ENCODE assay signal across 18 cellular contexts in genomic region chr7:25495905-25496304, GRCh38.
DNase-seq lines count a peak whose midpoint lies in the region; ATAC-seq and TF ChIP-seq lines count a peak whose summit lies in the region.
"Had no signal": no experiment of that assay in that cellular context is flagged by ENCODE, and none has a peak within 500 bp of the region (broad histone marks: within the 10 kb centered on the region; RNA-seq: fewer than 3 reads in every experiment).

No MANE protein-coding gene starts in this region.

- H2AFZ ChIP-seq in Karpas-422 (ENCODE audit: low read length) = no peak overlapping the region

- H3K4me1 Mint-ChIP-seq in naive B cell = peaks cover 9 to 10% (median 10%) of the 10 kb centered on the region in 3 donors
- H3K4me1 Mint-ChIP-seq in stimulated activated naive B cell treated with anti-CD40 and anti-IgM and Interleukin-4, amounts not matched to agents 10 μg/mL and 1 μg/mL and 100 μg/mL, for 72 hours = peaks cover 8 to 9% of the 10 kb centered on the region in 2 donors

- H3K9me3 Mint-ChIP-seq in naive B cell = no peaks in the 10 kb centered on the region
- H3K9me3 Mint-ChIP-seq in stimulated activated naive B cell treated with anti-CD40 and anti-IgM and Interleukin-4, amounts not matched to agents 10 μg/mL and 1 μg/mL and 100 μg/mL, for 72 hours = no peaks in the 10 kb centered on the region
- H3K9me3 Mint-ChIP-seq: activated CD4-positive, alpha-beta memory T cell treated with anti-CD3 and anti-CD28 coated beads, Interleukin-2, amount 10 ng/mL, durations not matched to agents 7 days and 5 days; activated naive CD8-positive, alpha-beta T cell treated with anti-CD3 and anti-CD28 coated beads, Interleukin-2, amount 50 U/mL, for 24 hours; CD8-positive, alpha-beta memory T cell had no signal

- no peaks in the 10 kb centered on the region for H4K20me1 ChIP-seq in Karpas-422 (ENCODE audit: insufficient read depth, low read depth, low read length)

- no peaks in the 10 kb centered on the region for H3K36me3 ChIP-seq in Karpas-422 (ENCODE audit: insufficient read depth, low read length)
- no peaks in the 10 kb centered on the region for H3K36me3 ChIP-seq in esophagus squamous epithelium
- no peaks in the 10 kb centered on the region for H3K36me3 ChIP-seq in tibial artery
- H3K36me3 ChIP-seq: colonic mucosa, lower lobe of right lung had no signal

- H3K36me3 Mint-ChIP-seq in naive B cell = no peaks in the 10 kb centered on the region
- no peaks in the 10 kb centered on the region for H3K36me3 Mint-ChIP-seq in stimulated activated naive B cell treated with anti-CD40 and anti-IgM and Interleukin-4, amounts not matched to agents 10 μg/mL and 1 μg/mL and 100 μg/mL, for 72 hours
- H3K36me3 Mint-ChIP-seq: CD8-positive, alpha-beta memory T cell had no signal

- DNase-seq in Karpas-422 (no peak), esophagus squamous epithelium (lab: John Stamatoyannopoulos, UW) (no peak), naive B cell (no peak), tibial artery (no peak)
- DNase-seq in effector CD8-positive, alpha-beta T cell (lab: John Stamatoyannopoulos, UW) = no peak
- DNase-seq in stimulated activated naive B cell treated with anti-CD40 and anti-IgM and Interleukin-4, amounts not matched to agents 10 μg/mL and 1 μg/mL and 100 μg/mL, for 72 hours = no peak
- DNase-seq: activated CD4-positive, CD25-positive, alpha-beta regulatory T cell; activated effector memory CD4-positive, alpha-beta T cell treated with Interleukin-2 at 50 U/mL for 16 hours; activated naive CD8-positive, alpha-beta T cell treated with anti-CD3 and anti-CD28 coated beads, Interleukin-2, amount 50 U/mL, for 24 hours; colonic mucosa; DMS53; H7; lower lobe of right lung; NCI-H526 treated with DMSO at 0.1 percent for 48 hours had no signal

- H3K27ac ChIP-seq in Karpas-422 (ENCODE audit: low read length) = no peak overlapping the region
- H3K27ac ChIP-seq in esophagus squamous epithelium = peak overlapping the region in 3 of 4 donors; percentile 25 to 59 (median 36)
- H3K27ac ChIP-seq in tibial artery = peak overlapping the region; percentile 62 to 65
- H3K27ac ChIP-seq: SK-N-MC had no signal

- H3K4me3 Mint-ChIP-seq in naive B cell = peak overlapping the region in 6 of 8 donors; percentile 80 to 98 (median 88)
- no peak overlapping the region for H3K4me3 Mint-ChIP-seq in stimulated activated naive B cell treated with anti-CD40 and anti-IgM and Interleukin-4, amounts not matched to agents 10 μg/mL and 1 μg/mL and 100 μg/mL, for 72 hours

- H3K27me3 ChIP-seq in Karpas-422 (ENCODE audit: low read length) = no peaks in the 10 kb centered on the region
- H3K27me3 ChIP-seq in esophagus squamous epithelium = no peaks in the 10 kb centered on the region
- no peaks in the 10 kb centered on the region for H3K27me3 ChIP-seq in tibial artery
- H3K27me3 ChIP-seq: colonic mucosa had no signal

- H3K4me1 ChIP-seq in Karpas-422 (ENCODE audit: low read length) (peaks cover 10% of the 10 kb centered on the region), esophagus squamous epithelium (peaks cover 0 to 23% (median 0%) of the 10 kb centered on the region in 3 donors), tibial artery (peaks cover 0 to 22% (median 10%) of the 10 kb centered on the region in 4 donors)
- H3K4me1 ChIP-seq: colonic mucosa had no signal

- intact Hi-C loops in esophagus squamous epithelium (cut with DNase I) (loop anchor here (10.0 kb wide), 1 partner anchor 61 kb away; no protein-coding TSS in a partner anchor), tibial artery (cut with DNase I; ENCODE audit: low total_unique reads) (no loop called here)

- H3K27me3 Mint-ChIP-seq in naive B cell = no peaks in the 10 kb centered on the region
- no peaks in the 10 kb centered on the region for H3K27me3 Mint-ChIP-seq in stimulated activated naive B cell treated with anti-CD40 and anti-IgM and Interleukin-4, amounts not matched to agents 10 μg/mL and 1 μg/mL and 100 μg/mL, for 72 hours
- H3K27me3 Mint-ChIP-seq: activated naive CD8-positive, alpha-beta T cell treated with anti-CD3 and anti-CD28 coated beads, Interleukin-2, amount 50 U/mL, for 24 hours; CD8-positive, alpha-beta memory T cell had no signal

- H3K4me3 ChIP-seq in Karpas-422 (ENCODE audit: low read length) = no peak overlapping the region
- no peak overlapping the region for H3K4me3 ChIP-seq in esophagus squamous epithelium
- no peak overlapping the region for H3K4me3 ChIP-seq in tibial artery
- H3K4me3 ChIP-seq: colonic mucosa, SK-N-MC had no signal

- no peaks in the 10 kb centered on the region for H3K79me2 ChIP-seq in Karpas-422 (ENCODE audit: low read length)

- ATAC-seq in naive B cell (ENCODE audit: low read depth in 2 of 2) = no peak
- ATAC-seq in GM21526 (IDR thresholded peaks at IDR 0.05; ENCODE audit: low FRiP score, unreplicated experiment) = no peak
- no peak for ATAC-seq in stimulated activated naive B cell treated with anti-CD40 and anti-IgM and Interleukin-4, amounts not matched to agents 10 μg/mL and 1 μg/mL and 100 μg/mL, for 72 hours (replicated peaks)

- H3K9ac ChIP-seq in Karpas-422 (ENCODE audit: low read length) = no peak overlapping the region

- WGBS in esophagus squamous epithelium, 2 donors = 31 to 42% methylated on average over 1 of the region's 1 CpG

- TF ChIP-seq CTCF in esophagus squamous epithelium (IDR thresholded peaks at IDR 0.05) (no peak), tibial artery (IDR thresholded peaks at IDR 0.05) (no peak)

- peak overlapping the region in 3 of 6 donors; percentile 17 to 97 (median 86) for H3K27ac Mint-ChIP-seq in naive B cell
- no peak overlapping the region for H3K27ac Mint-ChIP-seq in stimulated activated naive B cell treated with anti-CD40 and anti-IgM and Interleukin-4, amounts not matched to agents 10 μg/mL and 1 μg/mL and 100 μg/mL, for 72 hours

- H3K9me2 ChIP-seq in Karpas-422 (replicated peaks; ENCODE audit: insufficient read depth, low read length) = no peaks in the 10 kb centered on the region

- TF ChIP-seq POLR2A in esophagus squamous epithelium (IDR thresholded peaks at IDR 0.05) = no peak

- peak overlapping the region; percentile 45 for H3K4me2 ChIP-seq in Karpas-422 (ENCODE audit: low read depth, low read length, poor library complexity, severe bottlenecking)

- H3K9me3 ChIP-seq in Karpas-422 (ENCODE audit: low read length) (no peaks in the 10 kb centered on the region), esophagus squamous epithelium (no peaks in the 10 kb centered on the region), tibial artery (no peaks in the 10 kb centered on the region)
- H3K9me3 ChIP-seq: colonic mucosa, lower lobe of right lung had no signal

Comparison
In these comparisons a context has a peak if more than half of its experiments do, and no peak if none do; other contexts are left out.
1. H3K4me3 Mint-ChIP-seq: peak in naive B cell (6 of 8); none in stimulated activated naive B cell treated with anti-CD40 and anti-IgM and Interleukin-4, amounts not matched to agents 10 μg/mL and 1 μg/mL and 100 μg/mL, for 72 hours (0 of 2).